15 cellular contexts compared by ENCODE assay signal in the genomic region with DNA sequence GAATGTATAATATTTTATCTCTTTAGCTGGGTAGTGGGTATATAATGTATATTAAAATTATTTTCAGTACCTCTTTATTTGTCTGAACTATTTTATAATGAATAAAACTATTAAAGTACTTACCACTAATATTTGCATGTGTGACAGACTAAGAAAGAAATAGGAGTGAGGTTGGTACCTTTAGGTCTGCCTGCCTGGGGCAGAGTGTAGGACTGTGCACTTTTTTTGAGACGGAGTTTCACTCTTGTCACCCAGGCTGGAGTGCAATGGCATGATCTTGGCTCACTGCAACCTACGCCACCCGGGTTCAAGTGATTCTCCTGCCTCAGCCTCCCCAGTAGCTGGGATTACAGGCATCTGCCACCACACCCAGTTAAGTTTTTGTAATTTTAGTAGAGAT. TPM values are rescaled to one million over a fixed set of nuclear protein-coding genes. Genes with fewer than 3 reads are reported as not detected.
A peak's percentile ranks its signal among the peaks of the same experiment; 100 is the strongest.
DNase-seq lines count a peak whose midpoint lies in the region; ATAC-seq and TF ChIP-seq lines count a peak whose summit lies in the region.
"Had no signal": no experiment of that assay in that cellular context is flagged by ENCODE, and none has a peak within 500 bp of the region (broad histone marks: within the 10 kb centered on the region; RNA-seq: fewer than 3 reads in every experiment).

No MANE protein-coding gene starts in this region.

- H3K4me3 ChIP-seq in right atrium auricular region (no peak overlapping the region), uterus (no peak overlapping the region)
- H3K4me3 ChIP-seq: PC-9 had no signal

- H3K27me3 ChIP-seq in right atrium auricular region (no peaks in the 10 kb centered on the region), uterus (no peaks in the 10 kb centered on the region)

- intact Hi-C loops in uterus (cut with DNase I; ENCODE audit: low total_unique reads): no loop called here

- TF ChIP-seq POLR2A in uterus (IDR thresholded peaks at IDR 0.05): no peak

- H3K36me3 ChIP-seq in right atrium auricular region (no peaks in the 10 kb centered on the region), uterus (no peaks in the 10 kb centered on the region)

- H3K27ac ChIP-seq in right atrium auricular region (no peak overlapping the region), uterus (no peak overlapping the region)
- H3K27ac ChIP-seq: PC-9 had no signal

- peak; percentile 71 for ATAC-seq in GM18511 (IDR thresholded peaks at IDR 0.05; ENCODE audit: unreplicated experiment)
- ATAC-seq in GM21367 (IDR thresholded peaks at IDR 0.05; ENCODE audit: unreplicated experiment): peak; percentile 41
- ATAC-seq in HG02885 (IDR thresholded peaks at IDR 0.05; ENCODE audit: poor library complexity, unreplicated experiment): peak; percentile 54
- peak; percentile 45 for ATAC-seq in HG03571 (IDR thresholded peaks at IDR 0.05; ENCODE audit: unreplicated experiment)
- ATAC-seq: esophagus mucosa, left lobe of liver had no signal

- DNase-seq in NCI-H1105 treated with DMSO at 0.1 percent for 48 hours (lab: John Stamatoyannopoulos, UW): no peak
- no peak for DNase-seq in right atrium auricular region (ENCODE audit: low spot score)
- DNase-seq in uterus: no peak
- DNase-seq in central memory CD4-positive, alpha-beta T cell: no peak
- DNase-seq: activated naive CD4-positive, alpha-beta T cell treated with anti-CD3 and anti-CD28 coated beads for 36 hours; NCI-H1694; NCI-H524; PC-9; stimulated activated CD4-positive, alpha-beta T cell treated with anti-CD3 and anti-CD28 coated beads, Interleukin-15, amount 100 ng/mL, for 24 hours had no signal

- H3K4me1 ChIP-seq in right atrium auricular region (peaks cover 0 to 60% of the 10 kb centered on the region in 2 donors), uterus (peaks cover 0 to 4% of the 10 kb centered on the region in 2 donors)

- no peak for TF ChIP-seq CTCF in right atrium auricular region (IDR thresholded peaks at IDR 0.05)
- no peak for TF ChIP-seq CTCF in uterus (IDR thresholded peaks at IDR 0.05)

- no peaks in the 10 kb centered on the region for H3K9me3 ChIP-seq in right atrium auricular region
- H3K9me3 ChIP-seq in uterus: no peaks in the 10 kb centered on the region

RNA-seq across cellular contexts. Expression of gene NCOA1, which starts 18.8 kb away (rescaled TPM):
- 10 to 100 TPM; 33.8 to 43.6 TPM for total RNA-seq in right atrium auricular region
- 10 to 100 TPM; 38.7 to 88.5 (median 62.0) TPM for total RNA-seq in uterus
